9 cellular contexts compared by ENCODE assay signal in genomic region chr3:13111173-13111873, GRCh38. TPM values are rescaled to one million over a fixed set of nuclear protein-coding genes. Genes with fewer than 3 reads are reported as not detected.
DNase-seq lines count a peak whose midpoint lies in the region; ATAC-seq and TF ChIP-seq lines count a peak whose summit lies in the region.
"Had no signal": no experiment of that assay in that cellular context is flagged by ENCODE, and none has a peak within 500 bp of the region (broad histone marks: within the 10 kb centered on the region; RNA-seq: fewer than 3 reads in every experiment).

No MANE protein-coding gene starts in this region.

- no peak overlapping the region for H4K8ac ChIP-seq in mesendoderm (ENCODE audit: low read depth, low read length)

- CTCF ChIA-PET in HEK293 (lab: Yijun Ruan, JAX): interaction anchor here (0.6 to 1.2 kb wide), 2 partner anchors 19 to 341 kb away, joined by 3 read pairs; no protein-coding TSS in a partner anchor

- H3K4me1 ChIP-seq in HEK293 (ENCODE audit: control insufficient read depth, insufficient read depth, low read length) (no peaks in the 10 kb centered on the region; the same call in 1 of the 2 replicates), mesendoderm (ENCODE audit: control insufficient read depth, low read depth, low read length) (no peaks in the 10 kb centered on the region)

- H3K4me3 ChIP-seq in HEK293 (ENCODE audit: low read depth, low read length): no peak overlapping the region
- peak overlapping the region; percentile 5 for H3K4me3 ChIP-seq in WERI-Rb-1 (ENCODE audit: low read depth, low read length)
- H3K4me3 ChIP-seq in mesendoderm (ENCODE audit: low read length): no peak overlapping the region
- H3K4me3 ChIP-seq: vagina had no signal

- intact Hi-C loops in natural killer cell (cut with micrococcal nuclease): no loop called here

- no peaks in the 10 kb centered on the region for H3K79me2 ChIP-seq in mesendoderm (ENCODE audit: control insufficient read depth, insufficient read depth, low read length)

- no peak for TF ChIP-seq CTCF in HEK293 (tag by site-specific recombination; IDR thresholded peaks at IDR 0.05)
- no peak for TF ChIP-seq CTCF in WERI-Rb-1 (IDR thresholded peaks at IDR 0.05; ENCODE audit: low read depth, low read length)
- TF ChIP-seq CTCF in natural killer cell (IDR thresholded peaks at IDR 0.05): no peak

- H4K5ac ChIP-seq in mesendoderm (ENCODE audit: low read length): no peak overlapping the region

- in situ Hi-C loops in G401 (cut with HindIII; ENCODE audit: low sequenced_read_pairs): no loop called here

- no peak overlapping the region for H3K18ac ChIP-seq in mesendoderm (ENCODE audit: low read length)

- H3K56ac ChIP-seq in mesendoderm (ENCODE audit: low read length): no peak overlapping the region

- ATAC-seq in natural killer cell (peak in 2 of 3 donors; percentile 11 to 21), GM21390 (IDR thresholded peaks at IDR 0.05; ENCODE audit: unreplicated experiment) (no peak)

- H3K9ac ChIP-seq in mesendoderm (ENCODE audit: low read length): no peak overlapping the region

- H3K36me3 Mint-ChIP-seq in natural killer cell: no peaks in the 10 kb centered on the region

- H2BK15ac ChIP-seq in mesendoderm (replicated peaks; ENCODE audit: low read depth): no peak overlapping the region

- no peak overlapping the region for H3K4ac ChIP-seq in mesendoderm (ENCODE audit: low read depth, low read length)

- peaks cover 4 to 9% of the 10 kb centered on the region in 2 donors for H3K4me1 Mint-ChIP-seq in natural killer cell

- no peak overlapping the region for H2AK5ac ChIP-seq in mesendoderm (ENCODE audit: low read length)

- H2BK120ac ChIP-seq in mesendoderm (ENCODE audit: low read depth, low read length): no peak overlapping the region

- H3K9me3 Mint-ChIP-seq in natural killer cell: no peaks in the 10 kb centered on the region

- H3K4me3 Mint-ChIP-seq in natural killer cell: no peak overlapping the region

- POLR2A ChIA-PET in HEK293 (lab: Yijun Ruan, JAX): no interaction called here

- H3K27me3 ChIP-seq in WERI-Rb-1 (ENCODE audit: insufficient read depth, low read depth, severe bottlenecking): no peaks in the 10 kb centered on the region
- H3K27me3 ChIP-seq in mesendoderm (ENCODE audit: insufficient read depth, low read length, poor library complexity): no peaks in the 10 kb centered on the region
- H3K27me3 ChIP-seq: vagina had no signal

- H3K9me3 ChIP-seq in HEK293 (ENCODE audit: control insufficient read depth, insufficient read depth, low read depth, low read length) (no peaks in the 10 kb centered on the region), WERI-Rb-1 (ENCODE audit: severe bottlenecking) (no peaks in the 10 kb centered on the region)
- H3K9me3 ChIP-seq: vagina had no signal

- H3K79me1 ChIP-seq in mesendoderm (ENCODE audit: low read length): no peaks in the 10 kb centered on the region

- WGBS in mesendoderm (ENCODE audit: extremely low coverage, insufficient coverage, low lambda C conversion rate): no CpG with 5 or more reads among the region's 9 CpGs

- H3K27ac Mint-ChIP-seq in natural killer cell: peak overlapping the region in 1 of 2 donors; percentile 79

- H3K27ac ChIP-seq in HEK293 (ENCODE audit: extremely low read depth, low read depth, low read length) (no peak overlapping the region), WERI-Rb-1 (peak overlapping the region; percentile 97), mesendoderm (ENCODE audit: low read depth, low read length) (no peak overlapping the region)
- H3K27ac ChIP-seq: vagina had no signal

- H2BK5ac ChIP-seq in mesendoderm (ENCODE audit: low read length): no peak overlapping the region

- no peak overlapping the region for H3K23ac ChIP-seq in mesendoderm (ENCODE audit: low read length)

- DNase-seq in G401 (ENCODE audit: low spot score): peak; percentile 78
- peak; percentile 67 for DNase-seq in WERI-Rb-1
- no peak for DNase-seq in natural killer cell
- DNase-seq in SIG-M5 treated with dmso at 0.1 percent for 504 hours (lab: John Stamatoyannopoulos, UW; ENCODE audit: unreplicated experiment): no peak
- no peak for DNase-seq in mesendoderm
- no peak for DNase-seq in NCI-H748 treated with DMSO at 0.1 percent for 48 hours (lab: John Stamatoyannopoulos, UW)

- H3K36me3 ChIP-seq in HEK293 (ENCODE audit: control insufficient read depth in 2 of 2, insufficient read depth in 1 of 2, low read length in 2 of 2) (no peaks in the 10 kb centered on the region), WERI-Rb-1 (no peaks in the 10 kb centered on the region), mesendoderm (ENCODE audit: control insufficient read depth, insufficient read depth, low read length) (no peaks in the 10 kb centered on the region)
- H3K36me3 ChIP-seq: vagina had no signal

- peaks cover 0 to 7% of the 10 kb centered on the region in 2 donors for H3K27me3 Mint-ChIP-seq in natural killer cell (ENCODE audit: low read depth in 2 of 2)

- no peak overlapping the region for H3K4me2 ChIP-seq in mesendoderm (ENCODE audit: low read length)

TF ChIP-seq in HEK293, 187 proteins besides CTCF, POLR2A, EP300 and RAD21 (continues in another document):
- TF ChIP-seq ZFP41 (tag by site-specific recombination; IDR thresholded peaks at IDR 0.05; ENCODE audit: borderline replicate concordance) (no peak), PRDM1 (tag by site-specific recombination; IDR thresholded peaks at IDR 0.05) (no peak), ZNF19 (tag by site-specific recombination; IDR thresholded peaks at IDR 0.05; ENCODE audit: low read depth) (no peak), ZBTB21 (tag by site-specific recombination; IDR thresholded peaks at IDR 0.05) (peak; percentile 79), ZSCAN18 (tag by site-specific recombination; IDR thresholded peaks at IDR 0.05) (no peak), SCRT1 (tag by site-specific recombination; IDR thresholded peaks at IDR 0.05; ENCODE audit: borderline replicate concordance) (no peak), ATF2 (tag by site-specific recombination; IDR thresholded peaks at IDR 0.05; ENCODE audit: low read depth) (peak; percentile 67), ZNF433 (tag by site-specific recombination; IDR thresholded peaks at IDR 0.05; ENCODE audit: low read depth) (no peak), ZNF626 (tag by site-specific recombination; IDR thresholded peaks at IDR 0.05) (no peak), ZNF544 (tag by site-specific recombination; IDR thresholded peaks at IDR 0.05) (no peak), ZNF184 (tag by site-specific recombination; IDR thresholded peaks at IDR 0.05) (peak; percentile 90), ZEB2 (tag by site-specific recombination; IDR thresholded peaks at IDR 0.05) (no peak), HIC1 (tag by site-specific recombination; IDR thresholded peaks at IDR 0.05) (no peak), BCL6B (tag by site-specific recombination; IDR thresholded peaks at IDR 0.05) (no peak), SCRT2 (tag by site-specific recombination; IDR thresholded peaks at IDR 0.05) (no peak)

RNA-seq across cellular contexts. Expression of gene IQSEC1, which starts 38.1 kb away (rescaled TPM):
- total RNA-seq in G401 (2014; rRNA removed; shearing (Covaris generic)): 6.5 and 10.7 TPM in 2 replicates
- 100 to 1,000 TPM; 124 to 189 (median 138) TPM for total RNA-seq in natural killer cell
- polyA plus RNA-seq in mesendoderm (2013, experiment 1 of 2): 17.2 TPM
- polyA plus RNA-seq in mesendoderm (2013, experiment 2 of 2): 17.2 TPM

Comparison
In these comparisons a context has a peak if more than half of its experiments do, and no peak if none do; other contexts are left out.
1. DNase-seq: peak in G401 (single experiment) and WERI-Rb-1 (single experiment); none in natural killer cell (single experiment), SIG-M5 treated with dmso at 0.1 percent for 504 hours (single experiment), mesendoderm (single experiment) and NCI-H748 treated with DMSO at 0.1 percent for 48 hours (single experiment).
2. RNA of gene IQSEC1, which starts 38.1 kb away (total RNA-seq): 124 to 189 TPM in natural killer cell; 6.5 to 10.7 TPM in G401; every median in the first group is over 10 times any median in the second.